In genomic region chr5:139197710-139198669, GRCh38 we compare ENCODE assay signal across 1 cellular context.
TF ChIP-seq lines count a peak whose summit lies in the region.

Gene SIL1, minus strand, starts transcription at chr5:139198368. Its CDS starts 70,525 bp downstream, at chr5:139127843.

TF ChIP-seq in K562, 482 proteins besides CTCF, POLR2A, EP300 and RAD21 (continued from another document and continues in another):
- TF ChIP-seq RERE (CRISPR knock-in tag; IDR thresholded peaks at IDR 0.05; ENCODE audit: borderline replicate concordance) (no peak), NFIX (CRISPR knock-in tag; IDR thresholded peaks at IDR 0.05; ENCODE audit: low read depth) (no peak), ZNF395 (CRISPR knock-in tag; IDR thresholded peaks at IDR 0.05) (peak; percentile 59; the same call in 1 of the 2 replicates), BCOR (IDR thresholded peaks at IDR 0.05) (0 out of 2 replicates have a peak, but pooled peaks have one; percentile 30), BACH1 (tag; IDR thresholded peaks at IDR 0.05) (no peak), NFE2L1 (tag; IDR thresholded peaks at IDR 0.05; ENCODE audit: borderline replicate concordance, low read depth) (no peak), ZNF384 (IDR thresholded peaks at IDR 0.05; ENCODE audit: low read depth, low read length) (no peak), HMBOX1 (IDR thresholded peaks at IDR 0.05) (no peak), SRSF9 (IDR thresholded peaks at IDR 0.05; ENCODE audit: borderline replicate concordance, low read depth, low read length) (no peak), THRA (IDR thresholded peaks at IDR 0.05) (no peak), CBFA2T3 (IDR thresholded peaks at IDR 0.05) (peak; percentile 59), COPS2 (conservative IDR thresholded peaks at IDR 0.05) (no peak), TRIM24 (IDR thresholded peaks at IDR 0.05) (no peak), ZZZ3 (IDR thresholded peaks at IDR 0.05) (peak; percentile 60; the same call in 1 of the 2 replicates), ZNF263 (CRISPR knock-in tag; IDR thresholded peaks at IDR 0.05; ENCODE audit: borderline replicate concordance) (no peak; the same call in 1 of the 2 replicates), CXXC5 (CRISPR knock-in tag; IDR thresholded peaks at IDR 0.05) (peak; percentile 88), ZNF124 (CRISPR knock-in tag; IDR thresholded peaks at IDR 0.05) (no peak), ZNF239 (CRISPR knock-in tag; IDR thresholded peaks at IDR 0.05) (no peak), CUX1 (CRISPR knock-in tag; IDR thresholded peaks at IDR 0.05) (no peak), HES1 (IDR thresholded peaks at IDR 0.05; ENCODE audit: low read depth) (no peak), ZBED1 (IDR thresholded peaks at IDR 0.05) (no peak), ZC3H11A (IDR thresholded peaks at IDR 0.05; ENCODE audit: low read depth, low read length) (no peak), ZNF561 (CRISPR knock-in tag; conservative IDR thresholded peaks at IDR 0.05) (no peak), SAFB2 (IDR thresholded peaks at IDR 0.05; ENCODE audit: borderline replicate concordance, low read depth, low read length, severe bottlenecking) (no peak), ZBTB34 (CRISPR knock-in tag; IDR thresholded peaks at IDR 0.05) (no peak), PBX2 (CRISPR knock-in tag; IDR thresholded peaks at IDR 0.05; ENCODE audit: low read depth) (no peak), PBX2 (tag; conservative IDR thresholded peaks at IDR 0.05; ENCODE audit: low read depth) (no peak), PRDM10 (IDR thresholded peaks at IDR 0.05; ENCODE audit: partially characterized antibody) (no peak), HEY1 (CRISPR knock-in tag; IDR thresholded peaks at IDR 0.05; ENCODE audit: borderline replicate concordance) (no peak), ZNF146 (CRISPR knock-in tag; IDR thresholded peaks at IDR 0.05; ENCODE audit: unreplicated experiment) (no peak), ZFP30 (CRISPR knock-in tag; IDR thresholded peaks at IDR 0.05; ENCODE audit: borderline replicate concordance) (no peak)
